ENCODE assay signal across 1 cellular context in genomic region chr1:41014871-41015270, GRCh38.
TF ChIP-seq lines count a peak whose summit lies in the region.

No MANE protein-coding gene starts in this region.

TF ChIP-seq in HepG2, 621 proteins besides CTCF, POLR2A, EP300 and RAD21:
- no peak for TF ChIP-seq GZF1 (CRISPR knock-in tag; IDR thresholded peaks at IDR 0.05)
- 0 out of 2 replicates have a peak, but pooled peaks have one; percentile 11 for TF ChIP-seq POLR2G (IDR thresholded peaks at IDR 0.05; ENCODE audit: low read depth, low read length)
- TF ChIP-seq ZNF383 (CRISPR knock-in tag; IDR thresholded peaks at IDR 0.05; ENCODE audit: borderline replicate concordance), result no peak
